8 cellular contexts compared by ENCODE assay signal in genomic region chr15:81870385-81871106, GRCh38.
DNase-seq lines count a peak whose midpoint lies in the region; FAIRE-seq and TF ChIP-seq lines count a peak whose summit lies in the region.
"Not testable (repeated sequence)": the region's sequence is repeated elsewhere in the genome, so short reads cannot be mapped to it uniquely, and the experiment has no call there.

No MANE protein-coding gene starts in this region.

- H3K4me1 ChIP-seq in ES-I3 (ENCODE audit: insufficient read depth, low read length); HUES64 (ENCODE audit: insufficient read depth, low read length); H1 (replicated peaks in 1 of 4; ENCODE audit: control insufficient read depth in 3 of 4, insufficient read depth in 4 of 4, low read length in 3 of 4); hepatocyte (ENCODE audit: insufficient read depth); iPS-20b (ENCODE audit: insufficient read depth, low read length); neural progenitor cell: not testable (repeated sequence)

- not testable (repeated sequence) for H3K79me2 ChIP-seq in H1 (ENCODE audit: control insufficient read depth in 1 of 2, insufficient read depth in 2 of 2, low read length in 2 of 2); hepatocyte
- H3K79me2 ChIP-seq in neural progenitor cell (ENCODE audit: low read depth), result peaks cover 17% of the 10 kb centered on the region

- H2BK20ac ChIP-seq in H1 (ENCODE audit: low read length), result not testable (repeated sequence)

- H2BK15ac ChIP-seq in H1 (ENCODE audit: low read length), result not testable (repeated sequence)

- not testable (repeated sequence) for H3K4ac ChIP-seq in H1 (replicated peaks; ENCODE audit: insufficient read length, low read depth, low read length)

- not testable (repeated sequence) for H3K9me2 ChIP-seq in hepatocyte (replicated peaks; ENCODE audit: insufficient read depth)

- not testable (repeated sequence) for H3K27ac ChIP-seq in HUES64 (ENCODE audit: low read depth, low read length); H1 (ENCODE audit: low read depth, low read length); iPS-20b (ENCODE audit: low read length); neural progenitor cell
- H3K27ac ChIP-seq in hepatocyte, result peak overlapping the region; percentile 70

- 11% methylated on average over 21 of the region's 40 CpGs for WGBS in HUES64
- WGBS in H1 (ENCODE audit: extremely low coverage in 1 of 2, insufficient coverage in 1 of 2, insufficient read length in 1 of 2, insufficient replicate concordance in 2 of 2, low coverage in 1 of 2, low lambda C conversion rate in 2 of 2, missing lambda C conversion rate in 1 of 2), 2 experiments, result 78% methylated on average over 15 of the region's 40 CpGs; no CpG with 5 or more reads in 1 of the 2 experiments
- 67% methylated on average over 24 of the region's 40 CpGs for WGBS in hepatocyte (ENCODE audit: low lambda C conversion rate, missing lambda C conversion rate)

- POLR2A ChIA-PET in H1 (lab: Charles Lee; ENCODE audit: partially characterized antibody), result interaction anchor here (1.2 kb wide), 1 partner anchor 27 kb away, joined by 3 read pairs; no protein-coding TSS in a partner anchor

- H4K5ac ChIP-seq in H1 (ENCODE audit: insufficient read length, low read depth, low read length), result not testable (repeated sequence)

- not testable (repeated sequence) for H3K23ac ChIP-seq in H1 (ENCODE audit: insufficient read length)

- H4K91ac ChIP-seq in H1 (replicated peaks; ENCODE audit: insufficient read length, low read length), result not testable (repeated sequence)

- H2BK12ac ChIP-seq in H1 (ENCODE audit: low read depth, low read length), result peak overlapping the region; percentile 80; the same call in 1 of the 2 replicates

- H3K14ac ChIP-seq in H1 (ENCODE audit: insufficient read length), result not testable (repeated sequence)

- not testable (repeated sequence) for H4K20me1 ChIP-seq in H1 (replicated peaks in 1 of 2; ENCODE audit: control insufficient read depth in 1 of 2, insufficient read depth in 2 of 2, low read length in 2 of 2); hepatocyte (ENCODE audit: insufficient read depth, poor library complexity, severe bottlenecking); neural progenitor cell (ENCODE audit: low read depth)

- H2AK5ac ChIP-seq in H1 (ENCODE audit: low read depth, low read length), result not testable (repeated sequence)

- TF ChIP-seq RAD21 in H1 (IDR thresholded peaks at IDR 0.05 in 1 of 2, conservative IDR thresholded peaks at IDR 0.05 in 1 of 2; ENCODE audit: low read depth in 2 of 2, low read length in 2 of 2), result not testable (repeated sequence)

- intact Hi-C loops in activated naive CD4-positive, alpha-beta T cell treated with anti-CD3 and anti-CD28 coated beads for 36 hours (cut with micrococcal nuclease), result not testable (repeated sequence)

- H2AFZ ChIP-seq in H1 (ENCODE audit: low read length) (peak overlapping the region; percentile 92; the same call in 1 of the 2 replicates), hepatocyte (peak overlapping the region; percentile 56)
- not testable (repeated sequence) for H2AFZ ChIP-seq in neural progenitor cell (replicated peaks)

- peak overlapping the region; percentile 95 for H3K18ac ChIP-seq in H1 (ENCODE audit: extremely low read depth, low read length)

- H3F3A ChIP-seq in neural progenitor cell (ENCODE audit: low read depth), result not testable (repeated sequence)

- peak overlapping the region; percentile 65 for H3K56ac ChIP-seq in H1 (replicated peaks; ENCODE audit: insufficient read length, low read depth, low read length)

- not testable (repeated sequence) for H3K27me3 ChIP-seq in HUES64 (ENCODE audit: insufficient read depth, low read length); H1 (replicated peaks in 1 of 4; ENCODE audit: control insufficient read depth in 3 of 4, extremely low read depth in 1 of 4, insufficient read depth in 3 of 4, low read length in 3 of 4); hepatocyte; iPS-20b (ENCODE audit: insufficient read depth, low read length); neural progenitor cell

- H3K4me3 ChIP-seq in HUES64 (ENCODE audit: low read length), result peak overlapping the region; percentile 52
- H3K4me3 ChIP-seq in H1 (ENCODE audit: extremely low read depth in 1 of 4, insufficient read depth in 2 of 4, low read depth in 3 of 4, low read length in 4 of 4), result peak overlapping the region; percentile 18 to 60 (median 41); a peak in 6 of 8 replicates
- H3K4me3 ChIP-seq in hepatocyte, result not testable (repeated sequence)
- peak overlapping the region; percentile 36; the same call in 1 of the 2 replicates for H3K4me3 ChIP-seq in iPS-20b (ENCODE audit: low read length)
- H3K4me3 ChIP-seq in neural progenitor cell, result peak overlapping the region; percentile 44

- CTCF ChIA-PET in activated naive CD4-positive, alpha-beta T cell treated with anti-CD3 and anti-CD28 coated beads for 36 hours (lab: Charles Lee); H1 (lab: Charles Lee; ENCODE audit: partially characterized antibody): not testable (repeated sequence)

- not testable (repeated sequence) for H3K23me2 ChIP-seq in H1 (ENCODE audit: low read depth, low read length)

- not testable (repeated sequence) for H3K27me3 Mint-ChIP-seq in activated naive CD4-positive, alpha-beta T cell treated with anti-CD3 and anti-CD28 coated beads for 36 hours (ENCODE audit: low read depth); neural progenitor cell (ENCODE audit: insufficient read depth, low read depth); type B pancreatic cell

- not testable (repeated sequence) for H3K9me3 ChIP-seq in ES-I3 (ENCODE audit: control insufficient read depth, insufficient read depth, low read length); HUES64 (ENCODE audit: insufficient read depth, low read depth, low read length); H1 (ENCODE audit: insufficient read depth in 2 of 2, low read depth in 1 of 2, low read length in 1 of 2); hepatocyte (ENCODE audit: low read depth); iPS-20b (ENCODE audit: insufficient read depth, low read depth, low read length); neural progenitor cell (ENCODE audit: low read depth)

- H3K79me1 ChIP-seq in H1 (ENCODE audit: low read depth, low read length), result not testable (repeated sequence)

- H3K27ac Mint-ChIP-seq in activated naive CD4-positive, alpha-beta T cell treated with anti-CD3 and anti-CD28 coated beads for 36 hours, result not testable (repeated sequence)
- H3K27ac Mint-ChIP-seq in neural progenitor cell (peak overlapping the region; percentile 20), type B pancreatic cell (peak overlapping the region; percentile 99)

- not testable (repeated sequence) for FAIRE-seq in H1 (lab: Jason Lieb, UNC)

- not testable (repeated sequence) for H3K4me1 Mint-ChIP-seq in activated naive CD4-positive, alpha-beta T cell treated with anti-CD3 and anti-CD28 coated beads for 36 hours (ENCODE audit: low read depth); type B pancreatic cell (ENCODE audit: unreplicated experiment)
- peaks cover 11% of the 10 kb centered on the region for H3K4me1 Mint-ChIP-seq in neural progenitor cell

- not testable (repeated sequence) for DNase-seq in activated naive CD4-positive, alpha-beta T cell treated with anti-CD3 and anti-CD28 coated beads for 36 hours; H1 (ENCODE audit: low read depth in 1 of 2, low spot score in 2 of 2); hepatocyte (ENCODE audit: low spot score); neural progenitor cell (ENCODE audit: low spot score); type B pancreatic cell (ENCODE audit: extremely low spot score, unreplicated experiment)

- TF ChIP-seq CTCF in H1 (IDR thresholded peaks at IDR 0.05; ENCODE audit: control extremely low read depth in 1 of 3, insufficient read depth in 1 of 3, low read depth in 1 of 3, low read length in 3 of 3); hepatocyte (IDR thresholded peaks at IDR 0.05; ENCODE audit: poor library complexity); neural progenitor cell (IDR thresholded peaks at IDR 0.05); type B pancreatic cell (conservative IDR thresholded peaks at IDR 0.05): not testable (repeated sequence)

- TF ChIP-seq EP300 in H1 (IDR thresholded peaks at IDR 0.05; ENCODE audit: borderline replicate concordance in 1 of 2, low read depth in 2 of 2, low read length in 2 of 2), result not testable (repeated sequence)

- not testable (repeated sequence) for H3K9me3 Mint-ChIP-seq in activated naive CD4-positive, alpha-beta T cell treated with anti-CD3 and anti-CD28 coated beads for 36 hours
- H3K9me3 Mint-ChIP-seq in neural progenitor cell (peaks cover 13% of the 10 kb centered on the region), type B pancreatic cell (peaks cover 13% of the 10 kb centered on the region)

- H2BK5ac ChIP-seq in H1 (ENCODE audit: low read depth, low read length), result not testable (repeated sequence)

- H3K4me2 ChIP-seq in H1 (ENCODE audit: insufficient read depth in 1 of 2, low read depth in 2 of 2, low read length in 2 of 2) (peak overlapping the region; percentile 52 to 91), hepatocyte (peak overlapping the region; percentile 65), neural progenitor cell (peak overlapping the region; percentile 66)

- H2BK120ac ChIP-seq in H1 (replicated peaks; ENCODE audit: low read depth, low read length), result not testable (repeated sequence)

- H3K36me3 Mint-ChIP-seq in activated naive CD4-positive, alpha-beta T cell treated with anti-CD3 and anti-CD28 coated beads for 36 hours (ENCODE audit: low read depth); neural progenitor cell; type B pancreatic cell: not testable (repeated sequence)

- not testable (repeated sequence) for H4K8ac ChIP-seq in H1 (ENCODE audit: extremely low read depth, insufficient read depth, low read length)

- TF ChIP-seq POLR2A in H1 (IDR thresholded peaks at IDR 0.05; ENCODE audit: control extremely low read depth in 1 of 2, low read depth in 2 of 2, low read length in 2 of 2), result not testable (repeated sequence)

- H3K36me3 ChIP-seq in ES-I3 (ENCODE audit: insufficient read depth, low read length); HUES64 (ENCODE audit: insufficient read depth, low read length); H1 (ENCODE audit: control insufficient read depth in 2 of 4, insufficient read depth in 4 of 4, low read length in 3 of 4); hepatocyte (replicated peaks; ENCODE audit: insufficient read depth, low read depth); iPS-20b (ENCODE audit: insufficient read depth, low read depth, low read length); neural progenitor cell: not testable (repeated sequence)

- peak overlapping the region; percentile 16 for H3K4me3 Mint-ChIP-seq in activated naive CD4-positive, alpha-beta T cell treated with anti-CD3 and anti-CD28 coated beads for 36 hours
- H3K4me3 Mint-ChIP-seq in neural progenitor cell (peak overlapping the region; percentile 69), type B pancreatic cell (peak overlapping the region; percentile 91)

- H3K9ac ChIP-seq in ES-I3 (ENCODE audit: low read depth, low read length) (peak overlapping the region; percentile 99), HUES64 (ENCODE audit: low read depth, low read length) (peak overlapping the region; percentile 70), H1 (replicated peaks in 1 of 4; ENCODE audit: extremely low read depth in 1 of 4, low read depth in 3 of 4, low read length in 3 of 4) (peak overlapping the region in 3 of 4 experiments; percentile 38 to 90 (median 51); a peak in 5 of 7 replicates)
- not testable (repeated sequence) for H3K9ac ChIP-seq in iPS-20b (ENCODE audit: low read depth, low read length); neural progenitor cell

Comparison
In these comparisons a context has a peak if more than half of its experiments do, and no peak if none do; other contexts are left out.
1. H3K4me3 Mint-ChIP-seq: peak in every context shown above with its lines; median percentile 91 in type B pancreatic cell; 69 in neural progenitor cell; 16 in activated naive CD4-positive, alpha-beta T cell treated with anti-CD3 and anti-CD28 coated beads for 36 hours.